In genomic region chr3:194057570-194058188, GRCh38 we compare ENCODE assay signal across 8 cellular contexts.
DNase-seq lines count a peak whose midpoint lies in the region; ATAC-seq and TF ChIP-seq lines count a peak whose summit lies in the region.

No MANE protein-coding gene starts in this region.

- no peak for DNase-seq in activated naive CD8-positive, alpha-beta T cell treated with anti-CD3 and anti-CD28 coated beads for 36 hours
- DNase-seq in natural killer cell (no peak), DMS 273 (lab: John Stamatoyannopoulos, UW; ENCODE audit: unreplicated experiment) (no peak), OCI-M2 (lab: John Stamatoyannopoulos, UW; ENCODE audit: unreplicated experiment) (no peak), SW480 (ENCODE audit: low spot score) (no peak), left colon (no peak)

- peaks cover 3% of the 10 kb centered on the region for H3K9me3 Mint-ChIP-seq in activated naive CD8-positive, alpha-beta T cell treated with anti-CD3 and anti-CD28 coated beads for 36 hours
- H3K9me3 Mint-ChIP-seq in natural killer cell: no peaks in the 10 kb centered on the region

- 0 out of 22 replicates have a peak, but pooled peaks cover 0 to 2% (median 0%) of the 10 kb centered on the region in 11 experiments for H3K9me3 ChIP-seq in BLaER1 treated with 17β-estradiol and CSF1 and Interleukin-3, amounts not matched to agents 10 nM and 100 nM (replicated peaks in 1 of 11)

- TF ChIP-seq CTCF in natural killer cell (IDR thresholded peaks at IDR 0.05): no peak

- H3K27me3 ChIP-seq in BLaER1 treated with 17β-estradiol and CSF1 and Interleukin-3, amounts not matched to agents 10 nM and 100 nM: peaks cover 0 to 60% (median 0%) of the 10 kb centered on the region in 11 experiments; a peak in 4 of 22 replicates

- peak overlapping the region; percentile 58 to 83 (median 73) for H3K4me2 ChIP-seq in BLaER1 treated with 17β-estradiol and CSF1 and Interleukin-3, amounts not matched to agents 10 nM and 100 nM

- H3K36me3 ChIP-seq in BLaER1 treated with 17β-estradiol and CSF1 and Interleukin-3, amounts not matched to agents 10 nM and 100 nM: no peaks in the 10 kb centered on the region

- no peaks in the 10 kb centered on the region for H3K36me3 Mint-ChIP-seq in activated naive CD8-positive, alpha-beta T cell treated with anti-CD3 and anti-CD28 coated beads for 36 hours
- H3K36me3 Mint-ChIP-seq in natural killer cell: no peaks in the 10 kb centered on the region

- peak; percentile 22 for ATAC-seq in GM21528 (IDR thresholded peaks at IDR 0.05; ENCODE audit: low FRiP score, unreplicated experiment)
- no peak for ATAC-seq in natural killer cell
- no peak for ATAC-seq in left colon

- H3K27ac Mint-ChIP-seq in activated naive CD8-positive, alpha-beta T cell treated with anti-CD3 and anti-CD28 coated beads for 36 hours: no peak overlapping the region
- no peak overlapping the region for H3K27ac Mint-ChIP-seq in natural killer cell

- H3K4me1 ChIP-seq in BLaER1 treated with 17β-estradiol and CSF1 and Interleukin-3, amounts not matched to agents 10 nM and 100 nM: peaks cover 14 to 26% (median 21%) of the 10 kb centered on the region in 10 experiments

- H3K4me3 Mint-ChIP-seq in activated naive CD8-positive, alpha-beta T cell treated with anti-CD3 and anti-CD28 coated beads for 36 hours: peak overlapping the region; percentile 60
- peak overlapping the region; percentile 50 for H3K4me3 Mint-ChIP-seq in natural killer cell

- peaks cover 11% of the 10 kb centered on the region for H3K4me1 Mint-ChIP-seq in activated naive CD8-positive, alpha-beta T cell treated with anti-CD3 and anti-CD28 coated beads for 36 hours
- H3K4me1 Mint-ChIP-seq in natural killer cell: peaks cover 6% of the 10 kb centered on the region in 2 donors

- no peaks in the 10 kb centered on the region for H4K20me1 ChIP-seq in BLaER1 treated with 17β-estradiol and CSF1 and Interleukin-3, amounts not matched to agents 10 nM and 100 nM

- intact Hi-C loops in natural killer cell (cut with micrococcal nuclease): no loop called here
- intact Hi-C loops in left colon (cut with DNase I, micrococcal nuclease): no loop called here

- peak overlapping the region in 2 of 11 experiments; percentile 17 to 48; a peak in 2 of 22 replicates for H3K27ac ChIP-seq in BLaER1 treated with 17β-estradiol and CSF1 and Interleukin-3, amounts not matched to agents 10 nM and 100 nM

- peaks cover 22% of the 10 kb centered on the region for H3K27me3 Mint-ChIP-seq in activated naive CD8-positive, alpha-beta T cell treated with anti-CD3 and anti-CD28 coated beads for 36 hours
- H3K27me3 Mint-ChIP-seq in natural killer cell (ENCODE audit: low read depth in 2 of 2): peaks cover 32 to 38% of the 10 kb centered on the region in 2 donors

- H3K9ac ChIP-seq in BLaER1 treated with 17β-estradiol and CSF1 and Interleukin-3, amounts not matched to agents 10 nM and 100 nM: peak overlapping the region in 6 of 11 experiments; percentile 15 to 57 (median 38); a peak in 6 of 22 replicates

- peak overlapping the region in 5 of 10 experiments; percentile 21 to 44 (median 36); a peak in 6 of 20 replicates for H3K4me3 ChIP-seq in BLaER1 treated with 17β-estradiol and CSF1 and Interleukin-3, amounts not matched to agents 10 nM and 100 nM
